In the genomic region with DNA sequence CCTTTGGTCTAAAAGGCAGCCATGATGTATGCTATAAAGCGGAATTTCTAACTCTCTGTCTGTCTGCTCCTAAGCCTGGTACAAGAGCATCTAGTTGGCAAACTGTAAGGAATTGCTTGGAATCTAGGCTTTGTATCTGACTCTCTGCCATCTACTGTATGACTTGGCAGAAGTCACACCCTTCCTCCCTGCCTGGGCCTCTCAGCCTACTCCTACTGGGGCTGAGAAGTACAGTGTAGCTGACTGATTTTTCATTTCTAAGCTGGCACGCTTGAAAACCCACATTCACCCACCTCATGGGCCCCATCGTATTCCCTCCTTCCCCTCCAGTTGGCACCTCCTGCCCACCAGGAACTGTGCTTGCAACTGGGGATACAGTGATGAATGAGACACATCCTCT, we compare ENCODE assay signal across 23 cellular contexts.
DNase-seq lines count a peak whose midpoint lies in the region; ATAC-seq, FAIRE-seq and TF ChIP-seq lines count a peak whose summit lies in the region.
"Had no signal": no experiment of that assay in that cellular context is flagged by ENCODE, and none has a peak within 500 bp of the region (broad histone marks: within the 10 kb centered on the region; RNA-seq: fewer than 3 reads in every experiment).

No MANE protein-coding gene starts in this region.

- in situ Hi-C loops in G401 (cut with HindIII; ENCODE audit: low sequenced_read_pairs) = no loop called here

- peak overlapping the region; percentile 30; the same call in 1 of the 2 replicates for H3K27ac ChIP-seq in VCaP
- H3K27ac ChIP-seq in kidney (ENCODE audit: low read depth in 2 of 2, low read length in 2 of 2) = no peak overlapping the region
- H3K27ac ChIP-seq: thyroid gland had no signal

- TF ChIP-seq CTCF in VCaP (conservative IDR thresholded peaks at IDR 0.05) = no peak
- no peak for TF ChIP-seq CTCF in epithelial cell of esophagus (IDR thresholded peaks at IDR 0.05; ENCODE audit: insufficient read depth, low read depth, low read length, missing control alignments)
- TF ChIP-seq CTCF in GM20000 (IDR thresholded peaks at IDR 0.05; ENCODE audit: extremely low read depth, missing control alignments) = no peak
- no peak for TF ChIP-seq CTCF in kidney (IDR thresholded peaks at IDR 0.05; ENCODE audit: borderline replicate concordance, extremely low read depth, insufficient read depth)

- intact Hi-C loops in kidney (cut with DNase I) = no loop called here

- no peaks in the 10 kb centered on the region for H3K9me3 ChIP-seq in kidney (ENCODE audit: control insufficient read depth in 1 of 2, low read length in 2 of 2)
- H3K9me3 ChIP-seq: mucosa of descending colon, thyroid gland had no signal

- no peak overlapping the region for H3K9ac ChIP-seq in kidney (ENCODE audit: low read length in 2 of 2)

- no peak for ATAC-seq in GM21619 (IDR thresholded peaks at IDR 0.05; ENCODE audit: unreplicated experiment)
- ATAC-seq: activated naive CD8-positive, alpha-beta T cell treated with anti-CD3 and anti-CD28 coated beads, Interleukin-2, amount 50 U/mL, for 24 hours; left colon; mucosa of descending colon; T-cell had no signal

- H3K4me1 ChIP-seq in kidney (ENCODE audit: control insufficient read depth in 1 of 2, insufficient read depth in 1 of 2, low read depth in 1 of 2, low read length in 2 of 2) = no peaks in the 10 kb centered on the region
- H3K4me1 ChIP-seq: thyroid gland had no signal

- H3K36me3 ChIP-seq in kidney (ENCODE audit: control insufficient read depth in 1 of 2, insufficient read depth in 2 of 2, low read length in 2 of 2) = no peaks in the 10 kb centered on the region
- H3K36me3 ChIP-seq: thyroid gland had no signal

- no peak overlapping the region for H3K4me3 ChIP-seq in epithelial cell of esophagus (ENCODE audit: low read length)
- H3K4me3 ChIP-seq in kidney (ENCODE audit: low read length in 2 of 2) = no peak overlapping the region
- H3K4me3 ChIP-seq: mucosa of descending colon, thyroid gland had no signal

- peak; percentile 33 for DNase-seq in G401 (ENCODE audit: low spot score)
- peak; percentile 32 for DNase-seq in epithelial cell of esophagus (ENCODE audit: low read depth)
- DNase-seq in putamen (ENCODE audit: low spot score) = peak; percentile 7
- DNase-seq in SIG-M5 treated with dmso at 0.1 percent for 504 hours (lab: John Stamatoyannopoulos, UW; ENCODE audit: unreplicated experiment) = no peak
- no peak for DNase-seq in GM20000 (ENCODE audit: low spot score)
- DNase-seq in kidney = no peak
- DNase-seq: activated CD4-positive, alpha-beta T cell treated with anti-CD3 and anti-CD28 coated beads, Interleukin-2, amount 10 ng/mL, durations not matched to agents 7 days and 5 days; activated CD8-positive, alpha-beta memory T cell treated with anti-CD3 and anti-CD28 coated beads, Interleukin-2, amount 50 U/mL, for 4 hours; activated effector memory CD4-positive, alpha-beta T cell treated with Interleukin-2 at 50 U/mL for 16 hours; activated naive CD8-positive, alpha-beta T cell treated with anti-CD3 and anti-CD28 coated beads, Interleukin-2, amount 50 U/mL, for 24 hours; H7; Karpas-422; left colon; mucosa of descending colon; NCI-H1417; NCI-H2107; NCI-H524 treated with DMSO at 0.1 percent for 48 hours; T-cell; thyroid gland had no signal

- FAIRE-seq in kidney (lab: Jason Lieb, UNC) = no peak
- FAIRE-seq: endometrium, frontal cortex had no signal

Comparison
In these comparisons a context has a peak if more than half of its experiments do, and no peak if none do; other contexts are left out.
1. DNase-seq: peak in G401 (single experiment), epithelial cell of esophagus (single experiment) and putamen (single experiment); none in SIG-M5 treated with dmso at 0.1 percent for 504 hours (single experiment), GM20000 (single experiment) and kidney (single experiment).